In genomic region chr14:103825103-103825502, GRCh38 we compare ENCODE assay signal across 1 cellular context.
TF ChIP-seq lines count a peak whose summit lies in the region.

No MANE protein-coding gene starts in this region.

TF ChIP-seq in HepG2, 621 proteins besides CTCF, POLR2A, EP300 and RAD21:
- TF ChIP-seq FUBP1 (CRISPR knock-in tag; IDR thresholded peaks at IDR 0.05; ENCODE audit: borderline replicate concordance) (no peak), ZNF691 (CRISPR knock-in tag; IDR thresholded peaks at IDR 0.05; ENCODE audit: borderline replicate concordance, low read depth) (no peak), ZNF407 (CRISPR knock-in tag; IDR thresholded peaks at IDR 0.05; ENCODE audit: not compliant biosample characterization) (no peak), MTF2 (CRISPR knock-in tag; IDR thresholded peaks at IDR 0.05; ENCODE audit: borderline replicate concordance) (no peak), RXRB (CRISPR knock-in tag; IDR thresholded peaks at IDR 0.05; ENCODE audit: borderline replicate concordance) (no peak), SOX6 (IDR thresholded peaks at IDR 0.05) (no peak), SOX6 (CRISPR knock-in tag; IDR thresholded peaks at IDR 0.05) (no peak), FOXP1 (IDR thresholded peaks at IDR 0.05) (no peak), FOXP1 (CRISPR knock-in tag; IDR thresholded peaks at IDR 0.05) (no peak), ZNF589 (CRISPR knock-in tag; conservative IDR thresholded peaks at IDR 0.05) (no peak), ZNF329 (CRISPR knock-in tag; IDR thresholded peaks at IDR 0.05; ENCODE audit: low read depth) (no peak), ZNF883 (CRISPR knock-in tag; IDR thresholded peaks at IDR 0.05; ENCODE audit: not compliant biosample characterization) (no peak), ZNF574 (CRISPR knock-in tag; IDR thresholded peaks at IDR 0.05) (no peak), CREM (IDR thresholded peaks at IDR 0.05) (no peak), CREM (CRISPR knock-in tag; IDR thresholded peaks at IDR 0.05) (no peak), CHD4 (IDR thresholded peaks at IDR 0.05; ENCODE audit: borderline replicate concordance, low read length) (no peak), ZBTB38 (CRISPR knock-in tag; IDR thresholded peaks at IDR 0.05) (no peak)
